8 cellular contexts compared by ENCODE assay signal in genomic region chr15:52019394-52020252, GRCh38. TPM values are rescaled to one million over a fixed set of nuclear protein-coding genes. Genes with fewer than 3 reads are reported as not detected.
DNase-seq lines count a peak whose midpoint lies in the region; TF ChIP-seq lines count a peak whose summit lies in the region.

No MANE protein-coding gene starts in this region.

- intact Hi-C loops in breast epithelium (cut with DNase I; ENCODE audit: low total_unique reads) = no loop called here
- intact Hi-C loops in spleen (cut with DNase I; ENCODE audit: low total_unique reads) = no loop called here

- peak overlapping the region; percentile 71 for H3K27ac ChIP-seq in H9 (ENCODE audit: insufficient read length, low read depth, low read length)
- H3K27ac ChIP-seq in WERI-Rb-1 = peak overlapping the region; percentile 90
- peak overlapping the region; percentile 97 for H3K27ac ChIP-seq in breast epithelium
- H3K27ac ChIP-seq in spleen = peak overlapping the region; percentile 92 to 98 (median 94)

- no peak overlapping the region for H3T11ph ChIP-seq in H9 (ENCODE audit: low read length)

- no peak overlapping the region for H2BK20ac ChIP-seq in H9 (ENCODE audit: low read depth, low read length, poor library complexity, severe bottlenecking)

- peak overlapping the region; percentile 91 to 94 for H3K4me3 Mint-ChIP-seq in H9

- WGBS in H9 (ENCODE audit: extremely low coverage, insufficient read length, low lambda C conversion rate) = no CpG with 5 or more reads among the region's 100 CpGs
- 0 to 2% (median 1%) methylated on average over 18 to 100 of the region's 100 CpGs for WGBS in spleen, 5 donors

- H3K27me3 ChIP-seq in H9 (ENCODE audit: insufficient read depth, low read length) = no peaks in the 10 kb centered on the region
- H3K27me3 ChIP-seq in MG63 = no peaks in the 10 kb centered on the region
- no peaks in the 10 kb centered on the region for H3K27me3 ChIP-seq in WERI-Rb-1 (ENCODE audit: insufficient read depth, low read depth, severe bottlenecking)
- no peaks in the 10 kb centered on the region for H3K27me3 ChIP-seq in breast epithelium
- H3K27me3 ChIP-seq in spleen (replicated peaks in 1 of 7) = no peaks in the 10 kb centered on the region

- H4K91ac ChIP-seq in H9 (ENCODE audit: insufficient read length, low read depth, low read length) = no peak overlapping the region

- H4K8ac ChIP-seq in H9 (replicated peaks; ENCODE audit: insufficient read length, low read depth, low read length) = no peak overlapping the region

- no peak for TF ChIP-seq CTCF in GM12865 (IDR thresholded peaks at IDR 0.05; ENCODE audit: insufficient read depth, low read depth, low read length, missing control alignments)
- no peak for TF ChIP-seq CTCF in H9 (conservative IDR thresholded peaks at IDR 0.05)
- no peak for TF ChIP-seq CTCF in WERI-Rb-1 (IDR thresholded peaks at IDR 0.05; ENCODE audit: low read depth, low read length)
- no peak for TF ChIP-seq CTCF in breast epithelium (IDR thresholded peaks at IDR 0.05)
- peak in 1 of 11 experiments; percentile 11 for TF ChIP-seq CTCF in spleen (IDR thresholded peaks at IDR 0.05 in 8 of 11, conservative IDR thresholded peaks at IDR 0.05 in 3 of 11)

- H3K9ac ChIP-seq in H9 (ENCODE audit: extremely low read depth, insufficient read length, low read length) = peak overlapping the region; percentile 94

- H3K4me1 Mint-ChIP-seq in H9 = peaks cover 38 to 53% of the 10 kb centered on the region in 2 experiments

- peak overlapping the region; percentile 73; the same call in 1 of the 2 replicates for H3K4ac ChIP-seq in H9 (ENCODE audit: low read depth, low read length)

- peak overlapping the region; percentile 91 for H3K56ac ChIP-seq in H9 (ENCODE audit: insufficient read length, low read depth, low read length)

- peak overlapping the region; percentile 85 for H2BK120ac ChIP-seq in H9 (ENCODE audit: low read depth, low read length, poor library complexity, severe bottlenecking)

- no peak overlapping the region for H2BK15ac ChIP-seq in H9 (ENCODE audit: low read depth, low read length)

- H3K36me3 Mint-ChIP-seq in H9 (ENCODE audit: insufficient read depth in 1 of 3, low read depth in 3 of 3) = peaks cover 0 to 10% (median 0%) of the 10 kb centered on the region in 3 experiments; a peak in 4 of 7 replicates

- peak; percentile 86 for DNase-seq in GM12865 (ENCODE audit: low read depth)
- peak; percentile 59 for DNase-seq in H9
- peak; percentile 89 for DNase-seq in MG63
- peak; percentile 67 for DNase-seq in WERI-Rb-1
- DNase-seq in breast epithelium (ENCODE audit: low spot score in 2 of 2) = peak; percentile 79 to 84
- DNase-seq in iris pigment epithelial cell (ENCODE audit: low read depth) = peak; percentile 91
- peak; percentile 94 for DNase-seq in spleen
- no peak for DNase-seq in NCI-H187 treated with DMSO at 0.1 percent for 48 hours (lab: John Stamatoyannopoulos, UW)

- H2BK12ac ChIP-seq in H9 (ENCODE audit: insufficient read length, low read depth, low read length) = no peak overlapping the region

- peak overlapping the region; percentile 93 for H3K18ac ChIP-seq in H9 (ENCODE audit: insufficient read length, low read depth, low read length)

- H3K9me3 Mint-ChIP-seq in H9 = peaks cover 4 to 5% of the 10 kb centered on the region in 2 experiments; a peak in 2 of 5 replicates

- peak overlapping the region; percentile 69 for H2BK5ac ChIP-seq in H9 (ENCODE audit: insufficient read length, low read length)

- TF ChIP-seq POLR2A in breast epithelium (IDR thresholded peaks at IDR 0.05) (peak; percentile 47), spleen (IDR thresholded peaks at IDR 0.05) (no peak)

- H3K14ac ChIP-seq in H9 (ENCODE audit: insufficient read depth, low read length) = peak overlapping the region; percentile 98

- H3K27ac Mint-ChIP-seq in H9 = peak overlapping the region; percentile 98 to 99 (median 99)

- peak overlapping the region; percentile 81 for H4K5ac ChIP-seq in H9 (ENCODE audit: insufficient read length, low read depth, low read length)

- no peak overlapping the region for H2AK5ac ChIP-seq in H9 (ENCODE audit: insufficient read length, low read length)

- H4K20me1 ChIP-seq in H9 (ENCODE audit: control insufficient read depth, insufficient read depth, insufficient read length) = no peaks in the 10 kb centered on the region

- H3K4me1 ChIP-seq in H9 (ENCODE audit: insufficient read depth, low read length) = no peaks in the 10 kb centered on the region; the same call in 1 of the 2 replicates
- peaks cover 0 to 14% of the 10 kb centered on the region in 2 donors for H3K4me1 ChIP-seq in breast epithelium
- H3K4me1 ChIP-seq in spleen = peaks cover 28 to 55% (median 42%) of the 10 kb centered on the region in 6 donors

- H3K23me2 ChIP-seq in H9 (ENCODE audit: insufficient read length, low read depth, low read length, poor library complexity, severe bottlenecking) = peaks cover 6% of the 10 kb centered on the region

- H3K36me3 ChIP-seq in MG63 (peaks cover 4% of the 10 kb centered on the region; the same call in 1 of the 2 replicates), WERI-Rb-1 (no peaks in the 10 kb centered on the region; the same call in none of the 2 replicates), breast epithelium (no peaks in the 10 kb centered on the region), spleen (no peaks in the 10 kb centered on the region)

- H3K79me1 ChIP-seq in H9 (ENCODE audit: insufficient read depth, low read depth, low read length, poor library complexity, severe bottlenecking) = no peaks in the 10 kb centered on the region

- H3K9me3 ChIP-seq in H9 (ENCODE audit: control insufficient read depth, low read depth, low read length) = no peaks in the 10 kb centered on the region
- H3K9me3 ChIP-seq in MG63 = no peaks in the 10 kb centered on the region
- H3K9me3 ChIP-seq in WERI-Rb-1 (ENCODE audit: severe bottlenecking) = no peaks in the 10 kb centered on the region
- no peaks in the 10 kb centered on the region for H3K9me3 ChIP-seq in breast epithelium
- H3K9me3 ChIP-seq in spleen = no peaks in the 10 kb centered on the region

- peak overlapping the region; percentile 99 for H3K4me2 ChIP-seq in H9 (ENCODE audit: insufficient read depth, insufficient read length, low read length)

- no peak overlapping the region for H3K23ac ChIP-seq in H9 (ENCODE audit: insufficient read length, low read depth, low read length)

- H3K4me3 ChIP-seq in GM12865 (ENCODE audit: low read depth, low read length) (peak overlapping the region; percentile 89), MG63 (peak overlapping the region; percentile 77), WERI-Rb-1 (ENCODE audit: low read depth, low read length) (peak overlapping the region; percentile 97), breast epithelium (peak overlapping the region; percentile 63 to 78 (median 64)), spleen (peak overlapping the region; percentile 61 to 89 (median 67))

- H2AFZ ChIP-seq in H9 (ENCODE audit: low read length) = no peak overlapping the region

- peaks cover 27% of the 10 kb centered on the region; the same call in 1 of the 2 replicates for H3K79me2 ChIP-seq in H9 (ENCODE audit: insufficient read depth, low read length)

- H3K27me3 Mint-ChIP-seq in H9 (ENCODE audit: low read depth) = peaks cover 1% of the 10 kb centered on the region; the same call in 1 of the 2 replicates

RNA-seq across cellular contexts. Expression of gene MAPK6, which starts 0.6 kb away (rescaled TPM):
- total RNA-seq in H9 (2021) = 88.6 and 94.1 TPM in 2 replicates
- 36.3 and 67.2 TPM in 2 replicates for total RNA-seq in MG63 (2014; rRNA removed; shearing (Covaris generic); ENCODE audit: low replicate concordance)
- 10 to 100 TPM; 20.8 to 32.2 (median 22.0) TPM for total RNA-seq in breast epithelium
- total RNA-seq in spleen = 10 to 100 TPM; 17.9 to 28.3 (median 21.9) TPM
- 1 to 10 TPM; 3.9 to 7.7 (median 5.6) TPM for polyA plus RNA-seq in spleen

RNA-seq across cellular contexts. Expression of gene LEO1, which starts 48.0 kb away (rescaled TPM):
- total RNA-seq in H9 (2021) = 28.4 and 30.3 TPM in 2 replicates
- 30.5 and 42.9 TPM in 2 replicates for total RNA-seq in MG63 (2014; rRNA removed; shearing (Covaris generic); ENCODE audit: low replicate concordance)
- total RNA-seq in breast epithelium = 10 to 100 TPM; 12.8 to 25.5 (median 23.3) TPM
- 10 to 100 TPM; 15.2 to 19.5 (median 17.1) TPM for total RNA-seq in spleen
- 10 to 100 TPM in 1 of 3 donors, 1 to 10 TPM in 2; 7.6 to 10.4 (median 8.7) TPM for polyA plus RNA-seq in spleen
